ENCODE assay signal across 20 cellular contexts in the genomic region with DNA sequence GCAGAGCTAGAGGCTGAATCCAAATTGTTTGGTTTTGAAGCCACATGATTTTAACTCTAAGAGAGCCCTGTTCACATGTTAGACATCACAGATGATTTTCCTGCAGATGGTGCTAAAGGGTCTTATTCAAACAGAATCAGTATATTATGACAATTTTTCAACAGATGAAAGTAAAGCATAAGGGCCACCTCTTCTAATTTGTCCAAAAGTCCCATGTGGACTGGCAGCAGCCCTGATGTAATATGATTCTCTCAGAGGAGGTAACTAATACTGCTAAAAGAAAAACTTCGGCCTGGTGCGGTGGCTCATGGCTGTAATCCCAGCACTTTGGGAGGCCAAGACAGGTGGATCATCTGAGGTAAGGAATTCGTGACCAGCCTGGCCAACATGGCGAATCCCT. TPM values are rescaled to one million over a fixed set of nuclear protein-coding genes. Genes with fewer than 3 reads are reported as not detected.
DNase-seq lines count a peak whose midpoint lies in the region; ATAC-seq and TF ChIP-seq lines count a peak whose summit lies in the region.
"Had no signal": no experiment of that assay in that cellular context is flagged by ENCODE, and none has a peak within 500 bp of the region (broad histone marks: within the 10 kb centered on the region; RNA-seq: fewer than 3 reads in every experiment).

No MANE protein-coding gene starts in this region.

- peaks cover 22% of the 10 kb centered on the region for H3K27me3 Mint-ChIP-seq in activated CD4-positive, alpha-beta T cell treated with anti-CD3 and anti-CD28 coated beads, Interleukin-2, amount 10 ng/mL, durations not matched to agents 24 days and 14 days

- no peaks in the 10 kb centered on the region for H3K36me3 ChIP-seq in Karpas-422 (ENCODE audit: insufficient read depth, low read length)
- no peaks in the 10 kb centered on the region for H3K36me3 ChIP-seq in mesenchymal stem cell (ENCODE audit: control insufficient read depth in 1 of 2, insufficient read depth in 2 of 2, low read depth in 1 of 2, low read length in 2 of 2)
- H3K36me3 ChIP-seq in testis (ENCODE audit: low read depth, missing control alignments) = no peaks in the 10 kb centered on the region
- H3K36me3 ChIP-seq: stomach had no signal

- TF ChIP-seq POLR2A in testis (IDR thresholded peaks at IDR 0.05) = no peak

- POLR2A ChIA-PET in AG04450 (lab: Yijun Ruan, JAX) = no interaction called here

- no peak for ATAC-seq in HG03378 (IDR thresholded peaks at IDR 0.05; ENCODE audit: unreplicated experiment)
- ATAC-seq: right cardiac atrium had no signal

- H3K4ac ChIP-seq in mesenchymal stem cell (ENCODE audit: low read depth in 1 of 2, low read length in 2 of 2) = no peak overlapping the region

- H3K4me1 ChIP-seq in Karpas-422 (ENCODE audit: low read length) (no peaks in the 10 kb centered on the region), mesenchymal stem cell (ENCODE audit: control insufficient read depth, insufficient read depth, low read depth, low read length) (peaks cover 1% of the 10 kb centered on the region), testis (no peaks in the 10 kb centered on the region)
- H3K4me1 ChIP-seq: stomach had no signal

- H3K27me3 ChIP-seq in AG04450 (ENCODE audit: control insufficient read depth, insufficient read depth, low read length) (peaks cover 16% of the 10 kb centered on the region), Karpas-422 (ENCODE audit: low read length) (no peaks in the 10 kb centered on the region), mesenchymal stem cell (ENCODE audit: control insufficient read depth in 1 of 2, insufficient read depth in 1 of 2, low read length in 2 of 2) (no peaks in the 10 kb centered on the region), testis (no peaks in the 10 kb centered on the region)
- H3K27me3 ChIP-seq: stomach had no signal

- H3K9ac ChIP-seq in Karpas-422 (ENCODE audit: low read length) = no peak overlapping the region
- H3K9ac ChIP-seq in mesenchymal stem cell (ENCODE audit: low read length) = no peak overlapping the region

- H3K4me3 Mint-ChIP-seq in activated CD4-positive, alpha-beta T cell treated with anti-CD3 and anti-CD28 coated beads, Interleukin-2, amount 10 ng/mL, durations not matched to agents 24 days and 14 days = no peak overlapping the region
- H3K4me3 Mint-ChIP-seq: activated CD4-positive, alpha-beta memory T cell treated with anti-CD3 and anti-CD28 coated beads, Interleukin-2, amount 10 ng/mL, durations not matched to agents 7 days and 5 days; activated naive CD8-positive, alpha-beta T cell; brain; mesothelial cell of epicardium had no signal

- TF ChIP-seq CTCF in AG04450 (IDR thresholded peaks at IDR 0.05; ENCODE audit: low read depth, low read length) (peak; percentile 27; the same call in 1 of the 2 replicates), testis (IDR thresholded peaks at IDR 0.05) (no peak)

- H3K9me3 ChIP-seq in AG04450 (ENCODE audit: control insufficient read depth, insufficient read depth, low read length) (no peaks in the 10 kb centered on the region), Karpas-422 (ENCODE audit: low read length) (no peaks in the 10 kb centered on the region), mesenchymal stem cell (ENCODE audit: control insufficient read depth, low read length) (no peaks in the 10 kb centered on the region), testis (no peaks in the 10 kb centered on the region)
- H3K9me3 ChIP-seq: stomach had no signal

- H3K23ac ChIP-seq in mesenchymal stem cell (ENCODE audit: low read length in 2 of 2) = no peak overlapping the region

- no peak overlapping the region for H2BK12ac ChIP-seq in mesenchymal stem cell (ENCODE audit: low read length in 2 of 2)

- H3K79me2 ChIP-seq in Karpas-422 (ENCODE audit: low read length) = no peaks in the 10 kb centered on the region

- CTCF ChIA-PET in AG04450 (lab: Charles Lee) = interaction anchor here (0.9 to 6.7 kb wide), 7 partner anchors 9 to 166 kb away, joined by 3 to 53 read pairs (median 5); no protein-coding TSS in a partner anchor

- H4K8ac ChIP-seq in mesenchymal stem cell (ENCODE audit: low read length) = no peak overlapping the region

- H3K36me3 Mint-ChIP-seq in activated CD4-positive, alpha-beta T cell treated with anti-CD3 and anti-CD28 coated beads, Interleukin-2, amount 10 ng/mL, durations not matched to agents 24 days and 14 days (ENCODE audit: low read depth) = no peaks in the 10 kb centered on the region
- H3K36me3 Mint-ChIP-seq: activated naive CD8-positive, alpha-beta T cell; brain; mesothelial cell of epicardium had no signal

- no peak overlapping the region for H3K27ac ChIP-seq in AG04450 (ENCODE audit: low read depth, low read length)
- H3K27ac ChIP-seq in Karpas-422 (ENCODE audit: low read length) = no peak overlapping the region
- no peak overlapping the region for H3K27ac ChIP-seq in mesenchymal stem cell (ENCODE audit: low read length, poor library complexity, severe bottlenecking)
- no peak overlapping the region for H3K27ac ChIP-seq in testis
- H3K27ac ChIP-seq: stomach, VCaP had no signal

- no peak overlapping the region for H2AK5ac ChIP-seq in mesenchymal stem cell (ENCODE audit: low read length, severe bottlenecking)

- H3K18ac ChIP-seq in mesenchymal stem cell (ENCODE audit: low read depth in 1 of 2, low read length in 2 of 2) = no peak overlapping the region

- H3K4me3 ChIP-seq in AG04450 (ENCODE audit: low read depth, low read length) = no peak overlapping the region
- no peak overlapping the region for H3K4me3 ChIP-seq in Karpas-422 (ENCODE audit: low read length)
- no peak overlapping the region for H3K4me3 ChIP-seq in mesenchymal stem cell (ENCODE audit: insufficient read depth in 1 of 2, low read depth in 1 of 2, low read length in 2 of 2)
- H3K4me3 ChIP-seq in testis = no peak overlapping the region
- H3K4me3 ChIP-seq: stomach had no signal

- H3K9me2 ChIP-seq in Karpas-422 (replicated peaks; ENCODE audit: insufficient read depth, low read length) = no peaks in the 10 kb centered on the region

- no peak overlapping the region for H3K27ac Mint-ChIP-seq in activated CD4-positive, alpha-beta T cell treated with anti-CD3 and anti-CD28 coated beads, Interleukin-2, amount 10 ng/mL, durations not matched to agents 24 days and 14 days
- H3K27ac Mint-ChIP-seq: activated CD4-positive, alpha-beta memory T cell treated with anti-CD3 and anti-CD28 coated beads, Interleukin-2, amount 10 ng/mL, durations not matched to agents 7 days and 5 days; activated naive CD8-positive, alpha-beta T cell had no signal

- H2BK15ac ChIP-seq in mesenchymal stem cell (ENCODE audit: low read depth, poor library complexity, severe bottlenecking) = no peak overlapping the region

- H4K20me1 ChIP-seq in Karpas-422 (ENCODE audit: insufficient read depth, low read depth, low read length) = no peaks in the 10 kb centered on the region

- no peaks in the 10 kb centered on the region for H3K79me1 ChIP-seq in mesenchymal stem cell (replicated peaks; ENCODE audit: low read length, poor library complexity, severe bottlenecking)

- H3K4me2 ChIP-seq in Karpas-422 (ENCODE audit: low read depth, low read length, poor library complexity, severe bottlenecking) (no peak overlapping the region), mesenchymal stem cell (ENCODE audit: low read length, poor library complexity, severe bottlenecking) (no peak overlapping the region)

- no peak for DNase-seq in AG04450 (ENCODE audit: low read depth, low spot score)
- peak; percentile 52 for DNase-seq in Karpas-422
- peak; percentile 23 for DNase-seq in amniotic epithelial cell (ENCODE audit: low read depth)
- DNase-seq in mesenchymal stem cell = peak; percentile 37
- DNase-seq in D341Med (ENCODE audit: low spot score) = no peak
- no peak for DNase-seq in testis
- no peak for DNase-seq in activated CD4-positive, alpha-beta T cell treated with anti-CD3 and anti-CD28 coated beads, Interleukin-2, amount 10 ng/mL, durations not matched to agents 24 days and 14 days
- DNase-seq: activated CD4-positive, alpha-beta memory T cell treated with anti-CD3 and anti-CD28 coated beads, Interleukin-2, amount 10 ng/mL, durations not matched to agents 7 days and 5 days; activated T-cell treated with anti-CD3 and anti-CD28 coated beads, Interleukin-2, amount 50 U/mL, for 48 hours; erythroblast; hypothalamus; NCI-H2081 treated with DMSO at 0.1 percent for 48 hours; right cardiac atrium; stomach; T-helper 1 cell had no signal

- no peak overlapping the region for H2BK5ac ChIP-seq in mesenchymal stem cell (ENCODE audit: low read depth, low read length, poor library complexity, severe bottlenecking)

- no peak overlapping the region for H2AFZ ChIP-seq in Karpas-422 (ENCODE audit: low read length)
- no peak overlapping the region for H2AFZ ChIP-seq in mesenchymal stem cell (ENCODE audit: low read depth, low read length)

- H4K91ac ChIP-seq in mesenchymal stem cell (ENCODE audit: low read length) = no peak overlapping the region

- H2BK120ac ChIP-seq in mesenchymal stem cell (ENCODE audit: low read depth, low read length) = no peak overlapping the region

- H3K9me3 Mint-ChIP-seq in activated CD4-positive, alpha-beta T cell treated with anti-CD3 and anti-CD28 coated beads, Interleukin-2, amount 10 ng/mL, durations not matched to agents 24 days and 14 days = no peaks in the 10 kb centered on the region
- H3K9me3 Mint-ChIP-seq: activated CD4-positive, alpha-beta memory T cell treated with anti-CD3 and anti-CD28 coated beads, Interleukin-2, amount 10 ng/mL, durations not matched to agents 7 days and 5 days; mesothelial cell of epicardium had no signal

- H3K14ac ChIP-seq in mesenchymal stem cell (ENCODE audit: low read length in 2 of 2) = no peak overlapping the region

- intact Hi-C loops in testis (cut with DNase I; ENCODE audit: low total_unique reads) = no loop called here
- intact Hi-C loops in activated CD4-positive, alpha-beta T cell treated with anti-CD3 and anti-CD28 coated beads, Interleukin-2, amount 10 ng/mL, durations not matched to agents 24 days and 14 days (cut with micrococcal nuclease) = no loop called here

- WGBS in mesenchymal stem cell = 100% methylated on average over 2 of the region's 4 CpGs
- WGBS in testis, 2 donors = 67 to 69% methylated on average over 4 of the region's 4 CpGs

- H3K4me1 Mint-ChIP-seq in activated CD4-positive, alpha-beta T cell treated with anti-CD3 and anti-CD28 coated beads, Interleukin-2, amount 10 ng/mL, durations not matched to agents 24 days and 14 days = no peaks in the 10 kb centered on the region
- H3K4me1 Mint-ChIP-seq: activated CD4-positive, alpha-beta memory T cell treated with anti-CD3 and anti-CD28 coated beads, Interleukin-2, amount 10 ng/mL, durations not matched to agents 7 days and 5 days had no signal

RNA-seq across cellular contexts. Expression of gene SETD7, which starts 26.0 kb away (rescaled TPM):
- polyA plus RNA-seq in AG04450 (2011; rRNA removed) (21.5 and 24.9 TPM in 2 replicates), testis (ENCODE audit: insufficient read depth, low read depth, low replicate concordance) (39.1 TPM)
- polyA minus RNA-seq in AG04450 (2011; rRNA and poly(A)+ RNA removed) = 33.4 and 38.2 TPM in 2 replicates
- 43.5 and 59.4 TPM in 2 replicates for total RNA-seq in Karpas-422 (2014; rRNA removed; shearing (Covaris generic); ENCODE audit: low replicate concordance)
- polyA plus RNA-seq in mesenchymal stem cell (2013, experiment 1 of 2) = 26.4 TPM
- 25.9 TPM for polyA plus RNA-seq in mesenchymal stem cell (2013, experiment 2 of 2)
- 10 to 100 TPM; 65.7 to 66.5 TPM for total RNA-seq in testis
- 18.5 and 19.6 TPM in 2 replicates for total RNA-seq in activated CD4-positive, alpha-beta T cell treated with anti-CD3 and anti-CD28 coated beads, Interleukin-2, amount 10 ng/mL, durations not matched to agents 24 days and 14 days

Comparison
In these comparisons a context has a peak if more than half of its experiments do, and no peak if none do; other contexts are left out.
1. DNase-seq: peak in Karpas-422 (single experiment), amniotic epithelial cell (single experiment) and mesenchymal stem cell (single experiment); none in AG04450 (single experiment), D341Med (single experiment), testis (single experiment) and activated CD4-positive, alpha-beta T cell treated with anti-CD3 and anti-CD28 coated beads, Interleukin-2, amount 10 ng/mL, durations not matched to agents 24 days and 14 days (single experiment).